Comparison of ENCODE assay signal across 11 cellular contexts in the genomic region with DNA sequence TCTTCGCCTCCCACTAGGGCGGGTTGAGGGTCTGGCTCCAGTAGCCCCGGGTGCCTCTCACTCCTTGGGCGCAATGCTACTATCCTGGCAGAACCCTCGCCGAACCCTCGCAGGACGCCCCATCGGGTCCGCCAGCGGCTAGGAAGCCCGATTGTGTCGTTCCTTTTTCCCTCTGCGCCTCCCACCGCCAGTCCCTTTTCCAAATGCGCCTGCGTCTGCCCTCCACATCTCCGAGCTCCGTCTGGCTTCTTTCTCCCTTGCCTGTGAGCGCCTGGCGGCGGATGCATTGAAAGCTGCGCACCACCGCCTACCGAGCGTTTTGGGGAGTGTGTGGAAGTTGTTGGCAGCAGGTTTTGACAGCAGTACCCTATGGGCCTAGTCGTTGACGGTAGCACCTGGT. TPM values are rescaled to one million over a fixed set of nuclear protein-coding genes. Genes with fewer than 3 reads are reported as not detected.
A peak's percentile ranks its signal among the peaks of the same experiment; 100 is the strongest.
DNase-seq lines count a peak whose midpoint lies in the region; ATAC-seq, FAIRE-seq and TF ChIP-seq lines count a peak whose summit lies in the region.
"Had no signal": no experiment of that assay in that cellular context is flagged by ENCODE, and none has a peak within 500 bp of the region (broad histone marks: within the 10 kb centered on the region; RNA-seq: fewer than 3 reads in every experiment).

No MANE protein-coding gene starts in this region.

- no peak for FAIRE-seq in kidney (lab: Jason Lieb, UNC)

- H3K4me3 ChIP-seq in HUES6 (ENCODE audit: low read depth, low read length) (peak overlapping the region; percentile 53), kidney (ENCODE audit: low read length in 2 of 2) (peak overlapping the region; percentile 47 to 48), stomach (peak overlapping the region; percentile 28 to 38 (median 34))

- H3K9me3 ChIP-seq in HUES6 (ENCODE audit: control insufficient read depth, insufficient read depth, low read depth, low read length) (no peaks in the 10 kb centered on the region), kidney (ENCODE audit: control insufficient read depth in 1 of 2, low read length in 2 of 2) (no peaks in the 10 kb centered on the region), stomach (peaks cover 0 to 6% (median 0%) of the 10 kb centered on the region in 4 donors)

- H3K27me3 Mint-ChIP-seq in T-helper 2 cell treated with Interferon-gamma antibody and Interleukin-4, amounts not matched to agents 5 μg/mL and 100 μg/mL, for 36 hours (ENCODE audit: low read depth), result peaks cover 29% of the 10 kb centered on the region

- TF ChIP-seq CTCF in kidney (IDR thresholded peaks at IDR 0.05; ENCODE audit: borderline replicate concordance, extremely low read depth, insufficient read depth) (no peak), stomach (IDR thresholded peaks at IDR 0.05) (peak in 1 of 7 experiments; percentile 19)

- WGBS in stomach, 5 donors, result 31 to 58% (median 49%) methylated on average over 28 of the region's 28 CpGs

- peaks cover 5% of the 10 kb centered on the region; the same call in 1 of the 2 replicates for H3K4me1 ChIP-seq in HUES6 (ENCODE audit: control insufficient read depth, insufficient read depth, low read length)
- H3K4me1 ChIP-seq in kidney (ENCODE audit: control insufficient read depth in 1 of 2, insufficient read depth in 1 of 2, low read depth in 1 of 2, low read length in 2 of 2), result no peaks in the 10 kb centered on the region
- H3K4me1 ChIP-seq in stomach, result peaks cover 0 to 11% (median 2%) of the 10 kb centered on the region in 4 donors

- no peaks in the 10 kb centered on the region for H3K36me3 Mint-ChIP-seq in T-helper 2 cell treated with Interferon-gamma antibody and Interleukin-4, amounts not matched to agents 5 μg/mL and 100 μg/mL, for 36 hours (ENCODE audit: low read depth)
- H3K36me3 Mint-ChIP-seq: activated naive CD8-positive, alpha-beta T cell had no signal

- DNase-seq in dermis blood vessel endothelial cell (peak; percentile 78), kidney (peak; percentile 68), stomach (no peak), middle frontal gyrus (ENCODE audit: extremely low spot score, low spot score) (no peak)
- no peak for DNase-seq in activated CD4-positive, alpha-beta T cell treated with anti-CD3 and anti-CD28 coated beads, Interleukin-2, amount 50 U/mL, for 48 hours
- DNase-seq in T-helper 2 cell treated with Interferon-gamma antibody and Interleukin-4, amounts not matched to agents 5 μg/mL and 100 μg/mL, for 36 hours (ENCODE audit: low spot score), result no peak
- no peak for DNase-seq in stimulated activated naive CD8-positive, alpha-beta T cell treated with anti-CD3 and anti-CD28 coated beads, Interleukin-15, Interleukin-2, amounts not matched to agents 100 U/mL and 50 U/mL, for 24 hours
- DNase-seq: NCI-H510A; stimulated activated CD4-positive, alpha-beta T cell treated with anti-CD3 and anti-CD28 coated beads, Interleukin-2, amount 100 ng/mL, for 24 hours had no signal

- TF ChIP-seq POLR2A in stomach (IDR thresholded peaks at IDR 0.05), result no peak

- intact Hi-C loops in kidney (cut with DNase I) (no loop called here), stomach (cut with DNase I; ENCODE audit: low total_unique reads) (no loop called here)

- H3K4me1 Mint-ChIP-seq in T-helper 2 cell treated with Interferon-gamma antibody and Interleukin-4, amounts not matched to agents 5 μg/mL and 100 μg/mL, for 36 hours (ENCODE audit: low read depth), result peaks cover 2% of the 10 kb centered on the region

- H3K27me3 ChIP-seq in HUES6 (ENCODE audit: control insufficient read depth, insufficient read depth, low read length) (peaks cover 38% of the 10 kb centered on the region), stomach (peaks cover 0 to 13% (median 0%) of the 10 kb centered on the region in 3 donors)

- H3K4me3 Mint-ChIP-seq in T-helper 2 cell treated with Interferon-gamma antibody and Interleukin-4, amounts not matched to agents 5 μg/mL and 100 μg/mL, for 36 hours, result no peak overlapping the region
- H3K4me3 Mint-ChIP-seq: activated naive CD8-positive, alpha-beta T cell had no signal

- H3K36me3 ChIP-seq in HUES6 (ENCODE audit: control insufficient read depth, insufficient read depth, low read length) (no peaks in the 10 kb centered on the region), kidney (ENCODE audit: control insufficient read depth in 1 of 2, insufficient read depth in 2 of 2, low read length in 2 of 2) (no peaks in the 10 kb centered on the region), stomach (peaks cover 0 to 8% (median 4%) of the 10 kb centered on the region in 4 donors)

- H3K9ac ChIP-seq in HUES6 (ENCODE audit: low read length), result no peak overlapping the region
- H3K9ac ChIP-seq in kidney (ENCODE audit: low read length in 2 of 2), result peak overlapping the region in 1 of 2 donors; percentile 34

- no peak for TF ChIP-seq EP300 in stomach (IDR thresholded peaks at IDR 0.05)

- H3K27ac ChIP-seq in HUES6 (ENCODE audit: low read depth, low read length) (no peak overlapping the region), kidney (ENCODE audit: low read depth in 2 of 2, low read length in 2 of 2) (no peak overlapping the region), stomach (no peak overlapping the region)

- H3K9me3 Mint-ChIP-seq in T-helper 2 cell treated with Interferon-gamma antibody and Interleukin-4, amounts not matched to agents 5 μg/mL and 100 μg/mL, for 36 hours, result no peaks in the 10 kb centered on the region

- no peak for ATAC-seq in stimulated activated naive CD8-positive, alpha-beta T cell treated with anti-CD3 and anti-CD28 coated beads, Interleukin-15, Interleukin-2, amounts not matched to agents 100 U/mL and 50 U/mL, for 24 hours

- no peak overlapping the region for H3K27ac Mint-ChIP-seq in T-helper 2 cell treated with Interferon-gamma antibody and Interleukin-4, amounts not matched to agents 5 μg/mL and 100 μg/mL, for 36 hours
- H3K27ac Mint-ChIP-seq: activated naive CD8-positive, alpha-beta T cell had no signal

RNA-seq across cellular contexts. Expression of gene DIRAS3, which starts 1.0 kb away (rescaled TPM):
- total RNA-seq in dermis blood vessel endothelial cell (0.65 and 0.85 TPM in 2 replicates), kidney (8.8 TPM), stomach (1 to 10 TPM in 3 of 5 donors, not detected in 2; 2.5 to 7.6 (median 5.9) TPM)
- polyA plus RNA-seq in kidney (ENCODE audit: insufficient read depth, low read depth, low replicate concordance) (13.2 TPM), stomach (1 to 10 TPM; 3.1 to 6.2 (median 5.2) TPM)

Comparison
In these comparisons a context has a peak if more than half of its experiments do, and no peak if none do; other contexts are left out.
1. DNase-seq: peak in dermis blood vessel endothelial cell (single experiment) and kidney (single experiment); none in stomach (single experiment), activated CD4-positive, alpha-beta T cell treated with anti-CD3 and anti-CD28 coated beads, Interleukin-2, amount 50 U/mL, for 48 hours (0 of 2), T-helper 2 cell treated with Interferon-gamma antibody and Interleukin-4, amounts not matched to agents 5 μg/mL and 100 μg/mL, for 36 hours (single experiment), middle frontal gyrus (single experiment) and stimulated activated naive CD8-positive, alpha-beta T cell treated with anti-CD3 and anti-CD28 coated beads, Interleukin-15, Interleukin-2, amounts not matched to agents 100 U/mL and 50 U/mL, for 24 hours (single experiment).
2. Peak in every context shown above with its lines, with median percentiles within 50 percentile points of each other: H3K4me3 ChIP-seq.